ENCODE assay signal across 8 cellular contexts in genomic region chr13:66492479-66492878, GRCh38.
A peak's percentile ranks its signal among the peaks of the same experiment; 100 is the strongest.
DNase-seq lines count a peak whose midpoint lies in the region; ATAC-seq and TF ChIP-seq lines count a peak whose summit lies in the region.

No MANE protein-coding gene starts in this region.

- H3K9ac ChIP-seq in mammary epithelial cell (ENCODE audit: insufficient read depth, low read length): no peak overlapping the region

- no peaks in the 10 kb centered on the region for H3K36me3 Mint-ChIP-seq in effector memory CD8-positive, alpha-beta T cell (ENCODE audit: insufficient read depth)

- peak overlapping the region; percentile 32 for H3K4me2 ChIP-seq in DOHH2 (ENCODE audit: low read length)
- no peak overlapping the region for H3K4me2 ChIP-seq in mammary epithelial cell (ENCODE audit: insufficient read depth, low read depth, low read length)

- TF ChIP-seq CTCF in DOHH2 (IDR thresholded peaks at IDR 0.05; ENCODE audit: low read depth, low read length, poor library complexity, severe bottlenecking) (no peak), epithelial cell of proximal tubule (conservative IDR thresholded peaks at IDR 0.05; ENCODE audit: low read depth, low read length) (peak; percentile 49), mammary epithelial cell (conservative IDR thresholded peaks at IDR 0.05 in 1 of 2, IDR thresholded peaks at IDR 0.05 in 1 of 2; ENCODE audit: extremely low read depth in 1 of 2, insufficient read depth in 1 of 2, low read depth in 1 of 2, low read length in 2 of 2) (peak in 1 of 2 donors; percentile 28)

- H3K4me3 ChIP-seq in DOHH2 (ENCODE audit: low read length) (no peak overlapping the region), epithelial cell of proximal tubule (ENCODE audit: low read depth, low read length) (no peak overlapping the region), mammary epithelial cell (replicated peaks in 1 of 3; ENCODE audit: insufficient read depth in 1 of 3, low read depth in 2 of 3, low read length in 3 of 3) (no peak overlapping the region)

- no peak overlapping the region for H3K27ac Mint-ChIP-seq in effector memory CD8-positive, alpha-beta T cell

- H3K4me3 Mint-ChIP-seq in effector memory CD8-positive, alpha-beta T cell: no peak overlapping the region

- H3K4me1 ChIP-seq in DOHH2 (ENCODE audit: control insufficient read depth, low read length) (peaks cover 17% of the 10 kb centered on the region), mammary epithelial cell (ENCODE audit: insufficient read depth, low read length) (no peaks in the 10 kb centered on the region)

- no peaks in the 10 kb centered on the region for H3K27me3 Mint-ChIP-seq in effector memory CD8-positive, alpha-beta T cell

- H2AFZ ChIP-seq in mammary epithelial cell (ENCODE audit: low read depth, low read length): no peak overlapping the region

- CTCF ChIA-PET in mammary epithelial cell (lab: Charles Lee; ENCODE audit: low non-redundant PET): no interaction called here

- H3F3A ChIP-seq in DOHH2 (ENCODE audit: control insufficient read depth, insufficient read depth): no peaks in the 10 kb centered on the region

- peaks cover 7 to 10% of the 10 kb centered on the region in 2 donors for H3K9me3 Mint-ChIP-seq in effector memory CD8-positive, alpha-beta T cell

- ATAC-seq in GM21576 (IDR thresholded peaks at IDR 0.05; ENCODE audit: unreplicated experiment): peak; percentile 70
- ATAC-seq in effector memory CD8-positive, alpha-beta T cell (replicated peaks): no peak

- DNase-seq in NCI-H1105 treated with DMSO at 0.1 percent for 48 hours (lab: John Stamatoyannopoulos, UW) (peak; percentile 84), epithelial cell of proximal tubule (ENCODE audit: low read depth) (no peak), mammary epithelial cell (no peak), medulla oblongata (ENCODE audit: extremely low spot score) (no peak), hypothalamus (lab: John Stamatoyannopoulos, UW) (no peak)
- DNase-seq in effector memory CD8-positive, alpha-beta T cell: no peak

- no peaks in the 10 kb centered on the region for H4K20me1 ChIP-seq in DOHH2 (ENCODE audit: control insufficient read depth, insufficient read depth, low read depth, low read length)
- H4K20me1 ChIP-seq in mammary epithelial cell (ENCODE audit: insufficient read depth, low read length): no peaks in the 10 kb centered on the region

- intact Hi-C loops in mammary epithelial cell (cut with micrococcal nuclease): no loop called here

- H3K27ac ChIP-seq in DOHH2 (ENCODE audit: low read depth, low read length): no peak overlapping the region
- no peak overlapping the region for H3K27ac ChIP-seq in mammary epithelial cell (ENCODE audit: insufficient read depth, low read depth, low read length)

- no peaks in the 10 kb centered on the region for H3K36me3 ChIP-seq in DOHH2 (ENCODE audit: control insufficient read depth, low read length)
- H3K36me3 ChIP-seq in mammary epithelial cell (ENCODE audit: insufficient read depth, low read length): no peaks in the 10 kb centered on the region

- H3K4me1 Mint-ChIP-seq in effector memory CD8-positive, alpha-beta T cell (ENCODE audit: low read depth in 2 of 2): no peaks in the 10 kb centered on the region

- 46% methylated on average over 1 of the region's 1 CpG for WGBS in mammary epithelial cell (ENCODE audit: low coverage, missing lambda C conversion rate)

- no TSS peak for BruUV-seq in mammary epithelial cell (replicated peaks; lab: Mats Ljungman, UMichigan)

- H3K27me3 ChIP-seq in DOHH2 (ENCODE audit: control insufficient read depth, low read length) (no peaks in the 10 kb centered on the region), mammary epithelial cell (ENCODE audit: insufficient read depth, low read length) (no peaks in the 10 kb centered on the region)

- H3K9me3 ChIP-seq in DOHH2 (ENCODE audit: control insufficient read depth, insufficient read depth, low read length): no peaks in the 10 kb centered on the region
- H3K9me3 ChIP-seq in mammary epithelial cell (replicated peaks; ENCODE audit: insufficient read depth, low read length): no peaks in the 10 kb centered on the region

- no peaks in the 10 kb centered on the region for H3K9me2 ChIP-seq in DOHH2 (replicated peaks; ENCODE audit: control insufficient read depth, low read length)

- no peaks in the 10 kb centered on the region for H3K79me2 ChIP-seq in DOHH2 (ENCODE audit: control insufficient read depth, low read length)
- no peaks in the 10 kb centered on the region for H3K79me2 ChIP-seq in mammary epithelial cell (ENCODE audit: insufficient read depth, low read length)

- dilution Hi-C loops in mammary epithelial cell (cut with HindIII; ENCODE audit: low sequenced_read_pairs): no loop called here

- in situ Hi-C loops in mammary epithelial cell (cut with MboI; ENCODE audit: low sequenced_read_pairs in 2 of 2): no loop called here
